Comparison of ENCODE assay signal across 12 cellular contexts in the genomic region with DNA sequence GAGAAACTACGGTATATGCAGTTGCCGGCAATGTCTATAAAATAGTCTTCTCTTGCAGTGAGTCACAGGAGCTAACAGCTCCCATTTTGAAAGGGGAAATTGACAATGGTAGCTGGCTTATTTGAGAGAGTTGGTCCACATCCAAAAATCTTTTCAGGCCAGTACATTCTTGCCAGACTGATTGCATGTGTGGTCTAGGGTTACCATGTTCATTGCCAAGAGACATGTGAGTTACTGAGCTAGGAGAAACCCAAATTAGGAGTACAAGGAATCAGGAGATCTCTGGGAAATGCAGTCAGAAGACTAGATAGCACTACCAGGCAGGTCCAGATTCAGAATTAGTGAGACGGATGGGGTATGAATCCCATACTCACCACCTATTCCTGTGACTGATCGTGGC.
DNase-seq lines count a peak whose midpoint lies in the region; ATAC-seq, FAIRE-seq and TF ChIP-seq lines count a peak whose summit lies in the region.
"Had no signal": no experiment of that assay in that cellular context is flagged by ENCODE, and none has a peak within 500 bp of the region (broad histone marks: within the 10 kb centered on the region; RNA-seq: fewer than 3 reads in every experiment).

No MANE protein-coding gene starts in this region.

- H2BK20ac ChIP-seq in IMR-90 (ENCODE audit: low read depth, low read length), result no peak overlapping the region

- H3K23ac ChIP-seq in IMR-90 (ENCODE audit: low read depth, low read length), result no peak overlapping the region

- no peak overlapping the region for H2BK120ac ChIP-seq in IMR-90 (ENCODE audit: low read depth, low read length)

- H3K4me1 ChIP-seq in IMR-90 (ENCODE audit: control insufficient read depth, insufficient read depth, low read length), result peaks cover 2% of the 10 kb centered on the region

- no peaks in the 10 kb centered on the region for H3K79me1 ChIP-seq in IMR-90 (ENCODE audit: low read depth in 1 of 2, low read length in 2 of 2)

- no peak overlapping the region for H3K9ac ChIP-seq in IMR-90 (ENCODE audit: low read depth, low read length)

- no peaks in the 10 kb centered on the region for H3K9me1 ChIP-seq in IMR-90 (ENCODE audit: insufficient read depth, low read length)

- H3K27ac ChIP-seq in IMR-90 (ENCODE audit: insufficient read depth, low read length) (no peak overlapping the region), RWPE1 (no peak overlapping the region)

- TF ChIP-seq RAD21 in IMR-90 (IDR thresholded peaks at IDR 0.05; ENCODE audit: low read length), result no peak

- TF ChIP-seq POLR2A in IMR-90 (IDR thresholded peaks at IDR 0.05; ENCODE audit: low read depth, low read length), result no peak

- no CpG with 5 or more reads among the region's 4 CpGs for WGBS in IMR-90 (ENCODE audit: extremely low coverage in 2 of 2, insufficient read length in 1 of 2), 2 experiments

- H2AFZ ChIP-seq in IMR-90 (replicated peaks; ENCODE audit: low read length, poor library complexity), result no peak overlapping the region

- no peak overlapping the region for H3K4me2 ChIP-seq in IMR-90 (ENCODE audit: low read depth, low read length)

- no peak overlapping the region for H4K5ac ChIP-seq in IMR-90 (ENCODE audit: low read depth, low read length)

- H4K91ac ChIP-seq in IMR-90 (ENCODE audit: insufficient read depth, low read depth, low read length), result no peak overlapping the region

- H2AK9ac ChIP-seq in IMR-90 (replicated peaks; ENCODE audit: low read depth, low read length, poor library complexity), result no peak overlapping the region

- no peak overlapping the region for H2BK5ac ChIP-seq in IMR-90 (ENCODE audit: low read depth, low read length, poor library complexity, severe bottlenecking)

- no peak overlapping the region for H4K8ac ChIP-seq in IMR-90 (ENCODE audit: low read depth in 2 of 2, low read length in 2 of 2)

- no peak for FAIRE-seq in frontal cortex (lab: Jason Lieb, UNC)
- FAIRE-seq: colon, HepG2 had no signal

- no peak overlapping the region for H3K18ac ChIP-seq in IMR-90 (ENCODE audit: low read depth, low read length)

- H3K36me3 ChIP-seq in IMR-90 (ENCODE audit: control insufficient read depth, insufficient read depth, low read length), result no peaks in the 10 kb centered on the region

- H3K14ac ChIP-seq in IMR-90 (replicated peaks; ENCODE audit: low read depth, low read length), result no peak overlapping the region

- peak; percentile 61 for DNase-seq in AG04449 (ENCODE audit: low read depth, low spot score)
- DNase-seq in IMR-90, result peak; percentile 87
- peak; percentile 48 for DNase-seq in RWPE1 (ENCODE audit: low spot score)
- DNase-seq in foreskin fibroblast, result peak; percentile 77 to 86
- DNase-seq in frontal cortex (ENCODE audit: low spot score in 2 of 2), result no peak
- DNase-seq in GF-D8 (lab: John Stamatoyannopoulos, UW), result no peak
- no peak for DNase-seq in stimulated activated CD4-positive, alpha-beta T cell treated with anti-CD3 and anti-CD28 coated beads, Interleukin-2, amount 100 ng/mL, for 24 hours
- DNase-seq: AML-193, nephron progenitor cell had no signal

- H3K27me3 ChIP-seq in IMR-90 (ENCODE audit: control insufficient read depth, insufficient read depth, low read length), result no peaks in the 10 kb centered on the region

- POLR2A ChIA-PET in AG04449 (lab: Yijun Ruan, JAX), result no interaction called here
- POLR2A ChIA-PET in IMR-90 (lab: Charles Lee; ENCODE audit: unreplicated experiment), result no interaction called here
- POLR2A ChIA-PET in RWPE1 (lab: Yijun Ruan, JAX; ENCODE audit: low non-redundant PET), result no interaction called here

- H2BK15ac ChIP-seq in IMR-90 (ENCODE audit: low read depth, low read length), result no peak overlapping the region

- H3K56ac ChIP-seq in IMR-90 (ENCODE audit: extremely low read depth, insufficient read depth, low read length), result no peak overlapping the region

- no peak overlapping the region for H3K4ac ChIP-seq in IMR-90 (ENCODE audit: low read depth, low read length)

- TF ChIP-seq CTCF in AG04449 (IDR thresholded peaks at IDR 0.05; ENCODE audit: insufficient read depth, low read length, missing control alignments) (no peak), IMR-90 (conservative IDR thresholded peaks at IDR 0.05; ENCODE audit: low read depth, low read length) (no peak), RWPE1 (conservative IDR thresholded peaks at IDR 0.05; ENCODE audit: low read depth) (no peak), foreskin fibroblast (IDR thresholded peaks at IDR 0.05; ENCODE audit: low read depth, low read length) (no peak)

- ATAC-seq in IMR-90 (ENCODE audit: low read depth), result peak; percentile 65
- no peak for ATAC-seq in HG03571 (IDR thresholded peaks at IDR 0.05; ENCODE audit: unreplicated experiment)
- ATAC-seq: HepG2 had no signal

- no peak overlapping the region for H2AK5ac ChIP-seq in IMR-90 (ENCODE audit: low read depth, low read length)

- H3K4me3 ChIP-seq in AG04449 (ENCODE audit: low read depth, low read length) (no peak overlapping the region), IMR-90 (ENCODE audit: insufficient read depth, low read depth, low read length) (no peak overlapping the region), foreskin fibroblast (ENCODE audit: low read depth in 1 of 2, low read length in 2 of 2) (no peak overlapping the region)

- BruUV-seq in IMR-90 (replicated peaks; lab: Mats Ljungman, UMichigan), result no TSS peak

- in situ Hi-C loops in IMR-90 (cut with MboI; ENCODE audit: low sequenced_read_pairs), result no loop called here

- CTCF ChIA-PET in AG04449 (lab: Yijun Ruan, JAX), result interaction anchor here (0.7 kb wide), 1 partner anchor 364 kb away, joined by 3 read pairs; no protein-coding TSS in a partner anchor
- CTCF ChIA-PET in IMR-90 (lab: Yijun Ruan, JAX), result interaction anchor here (0.8 to 1.1 kb wide), 2 partner anchors 22 to 30 kb away, joined by 3 read pairs; no protein-coding TSS in a partner anchor
- CTCF ChIA-PET in RWPE1 (lab: Yijun Ruan, JAX), result interaction anchor here (0.5 to 0.6 kb wide), 2 partner anchors 9 to 881 kb away, joined by 3 read pairs; no protein-coding TSS in a partner anchor

- intact Hi-C loops in IMR-90 (cut with micrococcal nuclease), result no loop called here

- no peaks in the 10 kb centered on the region for H4K20me1 ChIP-seq in IMR-90 (ENCODE audit: insufficient read depth, low read length)

- dilution Hi-C loops in IMR-90 (cut with HindIII; ENCODE audit: low sequenced_read_pairs, unreplicated experiment), result no loop called here

- no peaks in the 10 kb centered on the region for H3K9me3 ChIP-seq in IMR-90 (ENCODE audit: control insufficient read depth, insufficient read depth, low read length)

TF ChIP-seq in IMR-90, 13 proteins besides CTCF, POLR2A, EP300 and RAD21:
- TF ChIP-seq CEBPB (IDR thresholded peaks at IDR 0.05; ENCODE audit: low read depth, low read length) (no peak), BHLHE40 (IDR thresholded peaks at IDR 0.05; ENCODE audit: low read depth, low read length) (no peak), MAZ (IDR thresholded peaks at IDR 0.05; ENCODE audit: borderline replicate concordance, low read depth, low read length) (no peak), MAFK (IDR thresholded peaks at IDR 0.05; ENCODE audit: low read depth, low read length) (no peak), SMC3 (IDR thresholded peaks at IDR 0.05; ENCODE audit: low read depth, low read length) (no peak), FOS (IDR thresholded peaks at IDR 0.05; ENCODE audit: low read depth, low read length) (no peak), NFE2L2 (IDR thresholded peaks at IDR 0.05; ENCODE audit: low read depth, low read length) (no peak), RFX5 (IDR thresholded peaks at IDR 0.05; ENCODE audit: low read depth, low read length) (no peak), MXI1 (IDR thresholded peaks at IDR 0.05; ENCODE audit: borderline replicate concordance, low read depth, low read length) (no peak), CHD1 (IDR thresholded peaks at IDR 0.05; ENCODE audit: low read depth, low read length) (no peak), RCOR1 (IDR thresholded peaks at IDR 0.05; ENCODE audit: insufficient replicate concordance, low read length) (no peak)
- TF ChIP-seq, protein P1, sequence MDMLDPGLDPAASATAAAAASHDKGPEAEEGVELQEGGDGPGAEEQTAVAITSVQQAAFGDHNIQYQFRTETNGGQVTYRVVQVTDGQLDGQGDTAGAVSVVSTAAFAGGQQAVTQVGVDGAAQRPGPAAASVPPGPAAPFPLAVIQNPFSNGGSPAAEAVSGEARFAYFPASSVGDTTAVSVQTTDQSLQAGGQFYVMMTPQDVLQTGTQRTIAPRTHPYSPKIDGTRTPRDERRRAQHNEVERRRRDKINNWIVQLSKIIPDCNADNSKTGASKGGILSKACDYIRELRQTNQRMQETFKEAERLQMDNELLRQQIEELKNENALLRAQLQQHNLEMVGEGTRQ (IDR thresholded peaks at IDR 0.05; ENCODE audit: low read depth, low read length), result no peak
- TF ChIP-seq, protein P2, sequence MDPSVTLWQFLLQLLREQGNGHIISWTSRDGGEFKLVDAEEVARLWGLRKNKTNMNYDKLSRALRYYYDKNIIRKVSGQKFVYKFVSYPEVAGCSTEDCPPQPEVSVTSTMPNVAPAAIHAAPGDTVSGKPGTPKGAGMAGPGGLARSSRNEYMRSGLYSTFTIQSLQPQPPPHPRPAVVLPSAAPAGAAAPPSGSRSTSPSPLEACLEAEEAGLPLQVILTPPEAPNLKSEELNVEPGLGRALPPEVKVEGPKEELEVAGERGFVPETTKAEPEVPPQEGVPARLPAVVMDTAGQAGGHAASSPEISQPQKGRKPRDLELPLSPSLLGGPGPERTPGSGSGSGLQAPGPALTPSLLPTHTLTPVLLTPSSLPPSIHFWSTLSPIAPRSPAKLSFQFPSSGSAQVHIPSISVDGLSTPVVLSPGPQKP (IDR thresholded peaks at IDR 0.05; ENCODE audit: borderline replicate concordance, low read depth, low read length), result no peak

Comparison
In these comparisons a context has a peak if more than half of its experiments do, and no peak if none do; other contexts are left out.
1. DNase-seq: peak in AG04449 (single experiment), IMR-90 (single experiment), RWPE1 (single experiment) and foreskin fibroblast (2 of 2); none in frontal cortex (0 of 2), GF-D8 (single experiment) and stimulated activated CD4-positive, alpha-beta T cell treated with anti-CD3 and anti-CD28 coated beads, Interleukin-2, amount 100 ng/mL, for 24 hours (0 of 2).